In genomic region chr1:22473952-22474351, GRCh38 we compare ENCODE assay signal across 25 cellular contexts.
"Had no signal": no experiment of that assay in that cellular context is flagged by ENCODE, and none has a peak within 500 bp of the region (broad histone marks: within the 10 kb centered on the region; RNA-seq: fewer than 3 reads in every experiment).

No MANE protein-coding gene starts in this region.

- H3K36me3 ChIP-seq: ovary, right lobe of liver, sigmoid colon, stomach, thoracic aorta, thyroid gland, tibial nerve, upper lobe of right lung, uterus had no signal

- ATAC-seq: naive thymus-derived CD4-positive, alpha-beta T cell; natural killer cell; right cardiac atrium; right lobe of liver; stimulated activated effector memory CD8-positive, alpha-beta T cell treated with anti-CD3 and anti-CD28 coated beads, Interleukin-12 subunit alpha, Interleukin-12 subunit beta, amount 100 ng/mL, for 72 hours; stimulated activated naive B cell treated with anti-CD40 and anti-IgM and Interleukin-4, amounts not matched to agents 10 μg/mL and 1 μg/mL and 100 μg/mL, for 72 hours; upper lobe of right lung had no signal

- DNase-seq: naive thymus-derived CD4-positive, alpha-beta T cell; natural killer cell; occipital lobe; ovary; posterior cingulate gyrus; retina; right cardiac atrium; right lobe of liver; sigmoid colon; small intestine; stimulated activated CD4-positive, alpha-beta T cell treated with anti-CD3 and anti-CD28 coated beads, Interleukin-15, amount 100 ng/mL, for 24 hours; stimulated activated CD4-positive, alpha-beta T cell treated with anti-CD3 and anti-CD28 coated beads, Interleukin-2, amount 100 ng/mL, for 24 hours; stimulated activated CD4-positive, alpha-beta T cell treated with anti-CD3 and anti-CD28 coated beads, Interleukin-2, amount 100 ng/mL, for 48 hours; stimulated activated CD4-positive, alpha-beta T cell treated with anti-CD3 and anti-CD28 coated beads, Interleukin-4, amount 100 ng/mL, for 24 hours; stimulated activated naive B cell treated with anti-CD40 and anti-IgM and Interleukin-4, amounts not matched to agents 10 μg/mL and 1 μg/mL and 100 μg/mL, for 72 hours; stimulated activated naive CD4-positive, alpha-beta T cell treated with Interleukin-2 at 50 U/mL for 16 hours; stomach; thyroid gland; upper lobe of right lung; uterus had no signal

- H3K9me3 ChIP-seq: ovary, right lobe of liver, sigmoid colon, stomach, thoracic aorta, thyroid gland, tibial nerve, upper lobe of right lung, uterus had no signal

- H3K9ac ChIP-seq: neural progenitor cell, parathyroid adenoma had no signal

- H3K27me3 ChIP-seq: neural progenitor cell, ovary, right lobe of liver, sigmoid colon, stomach, thyroid gland, tibial nerve, upper lobe of right lung, uterus had no signal

- H3K4me3 ChIP-seq: neural progenitor cell, ovary, right lobe of liver, sigmoid colon, stomach, thoracic aorta, thyroid gland, tibial nerve, upper lobe of right lung, uterus had no signal

- H2AFZ ChIP-seq: neural progenitor cell, parathyroid adenoma had no signal

- H3K4me1 ChIP-seq: neural progenitor cell, uterus had no signal

- H3K27ac ChIP-seq: neural progenitor cell, ovary, parathyroid adenoma, right lobe of liver, sigmoid colon, stomach, thoracic aorta, thyroid gland, tibial nerve, upper lobe of right lung, uterus had no signal

- H3K4me2 ChIP-seq: neural progenitor cell had no signal
